In genomic region chr6:95815389-95816056, GRCh38 we compare ENCODE assay signal across 1 cellular context.
TF ChIP-seq lines count a peak whose summit lies in the region.

No MANE protein-coding gene starts in this region.

TF ChIP-seq in HepG2, 621 proteins besides CTCF, POLR2A, EP300 and RAD21 (continued from another document and continues in another):
- no peak for TF ChIP-seq CBX2 (IDR thresholded peaks at IDR 0.05; ENCODE audit: low read depth, low read length)
- 0 out of 2 replicates have a peak, but pooled peaks have one; percentile 52 for TF ChIP-seq CBX2 (CRISPR knock-in tag; IDR thresholded peaks at IDR 0.05; ENCODE audit: low read depth)
- TF ChIP-seq ELF1 (CRISPR knock-in tag; IDR thresholded peaks at IDR 0.05): peak; percentile 66
- peak; percentile 60; the same call in 1 of the 2 replicates for TF ChIP-seq YEATS4 (CRISPR knock-in tag; IDR thresholded peaks at IDR 0.05; ENCODE audit: borderline replicate concordance)
- peak; percentile 75 for TF ChIP-seq ATF7-NPFF (CRISPR knock-in tag; IDR thresholded peaks at IDR 0.05; ENCODE audit: low read depth)
- 0 out of 2 replicates have a peak, but pooled peaks have one; percentile 39 for TF ChIP-seq ZNF678 (CRISPR knock-in tag; IDR thresholded peaks at IDR 0.05)
- peak; percentile 84 for TF ChIP-seq TFE3 (CRISPR knock-in tag; IDR thresholded peaks at IDR 0.05)
- no peak for TF ChIP-seq ZNF44 (CRISPR knock-in tag; IDR thresholded peaks at IDR 0.05)
- TF ChIP-seq MNT (IDR thresholded peaks at IDR 0.05): peak; percentile 35; the same call in 1 of the 2 replicates
- peak; percentile 91 for TF ChIP-seq HDAC1 (CRISPR knock-in tag; IDR thresholded peaks at IDR 0.05)
- TF ChIP-seq ZNF567 (CRISPR knock-in tag; IDR thresholded peaks at IDR 0.05; ENCODE audit: borderline replicate concordance): no peak
- peak; percentile 68; the same call in 1 of the 2 replicates for TF ChIP-seq TMF1 (CRISPR knock-in tag; IDR thresholded peaks at IDR 0.05; ENCODE audit: low read depth)
- peak; percentile 43; the same call in 1 of the 2 replicates for TF ChIP-seq ZBTB21 (CRISPR knock-in tag; IDR thresholded peaks at IDR 0.05)
- TF ChIP-seq HMG20A (CRISPR knock-in tag; IDR thresholded peaks at IDR 0.05; ENCODE audit: borderline replicate concordance): peak; percentile 99
- TF ChIP-seq TBP (CRISPR knock-in tag; IDR thresholded peaks at IDR 0.05): no peak
- TF ChIP-seq ZNF629 (CRISPR knock-in tag; conservative IDR thresholded peaks at IDR 0.05): peak; percentile 74
- peak in 1 of 2 experiments; percentile 78; a peak in 1 of 4 replicates for TF ChIP-seq KLF16 (CRISPR knock-in tag; IDR thresholded peaks at IDR 0.05)
- no peak for TF ChIP-seq ZC3H4 (CRISPR knock-in tag; IDR thresholded peaks at IDR 0.05; ENCODE audit: borderline replicate concordance)
- peak; percentile 89 for TF ChIP-seq GFI1 (CRISPR knock-in tag; IDR thresholded peaks at IDR 0.05; ENCODE audit: borderline replicate concordance)
- peak; percentile 93 for TF ChIP-seq FOSL2 (CRISPR knock-in tag; IDR thresholded peaks at IDR 0.05)
- TF ChIP-seq TOPORS (CRISPR knock-in tag; IDR thresholded peaks at IDR 0.05): peak; percentile 72; the same call in 1 of the 2 replicates
- peak; percentile 92 for TF ChIP-seq FOXK1 (CRISPR knock-in tag; IDR thresholded peaks at IDR 0.05; ENCODE audit: borderline replicate concordance, low read depth)
- peak; percentile 97 for TF ChIP-seq PPARG (CRISPR knock-in tag; conservative IDR thresholded peaks at IDR 0.05)
- 0 out of 2 replicates have a peak, but pooled peaks have one; percentile 36 for TF ChIP-seq KMT2A (CRISPR knock-in tag; IDR thresholded peaks at IDR 0.05)
- TF ChIP-seq DNMT3B (CRISPR knock-in tag; conservative IDR thresholded peaks at IDR 0.05): peak; percentile 84; the same call in 1 of the 2 replicates
- TF ChIP-seq ZNF468 (CRISPR knock-in tag; IDR thresholded peaks at IDR 0.05): no peak
- TF ChIP-seq SALL2 (CRISPR knock-in tag; IDR thresholded peaks at IDR 0.05): 0 out of 2 replicates have a peak, but pooled peaks have one; percentile 37
- no peak for TF ChIP-seq ZNF552 (CRISPR knock-in tag; IDR thresholded peaks at IDR 0.05; ENCODE audit: borderline replicate concordance)
- TF ChIP-seq ZNF670 (CRISPR knock-in tag; IDR thresholded peaks at IDR 0.05; ENCODE audit: borderline replicate concordance): peak; percentile 67; the same call in 1 of the 2 replicates
- peak; percentile 79 for TF ChIP-seq PHF21A (CRISPR knock-in tag; IDR thresholded peaks at IDR 0.05)
- TF ChIP-seq SMARCC2 (IDR thresholded peaks at IDR 0.05): no peak
- peak; percentile 85 for TF ChIP-seq MXD4 (CRISPR knock-in tag; IDR thresholded peaks at IDR 0.05)
- TF ChIP-seq NONO (IDR thresholded peaks at IDR 0.05): no peak
- TF ChIP-seq NONO (CRISPR knock-in tag; conservative IDR thresholded peaks at IDR 0.05): peak; percentile 78
- peak; percentile 47; the same call in 1 of the 2 replicates for TF ChIP-seq ZNF562 (CRISPR knock-in tag; IDR thresholded peaks at IDR 0.05; ENCODE audit: borderline replicate concordance)
- peak; percentile 82; the same call in 1 of the 2 replicates for TF ChIP-seq ZNF441 (CRISPR knock-in tag; IDR thresholded peaks at IDR 0.05; ENCODE audit: borderline replicate concordance)
- peak; percentile 93; the same call in 1 of the 2 replicates for TF ChIP-seq FOXJ3 (CRISPR knock-in tag; IDR thresholded peaks at IDR 0.05; ENCODE audit: borderline replicate concordance)
- TF ChIP-seq ZMYM4 (CRISPR knock-in tag; IDR thresholded peaks at IDR 0.05): peak; percentile 100
- peak; percentile 100 for TF ChIP-seq HOMEZ (CRISPR knock-in tag; IDR thresholded peaks at IDR 0.05; ENCODE audit: low read depth)
- peak; percentile 41; the same call in 1 of the 2 replicates for TF ChIP-seq STAG1 (CRISPR knock-in tag; IDR thresholded peaks at IDR 0.05)
- TF ChIP-seq ATF2 (CRISPR knock-in tag; IDR thresholded peaks at IDR 0.05): peak; percentile 90
- peak; percentile 71 for TF ChIP-seq ZNF589 (CRISPR knock-in tag; conservative IDR thresholded peaks at IDR 0.05)
- TF ChIP-seq SATB2 (CRISPR knock-in tag; IDR thresholded peaks at IDR 0.05): peak; percentile 62; the same call in 1 of the 2 replicates
- no peak; the same call in 1 of the 2 replicates for TF ChIP-seq TP53 (CRISPR knock-in tag; conservative IDR thresholded peaks at IDR 0.05)
- TF ChIP-seq GRHL1 (CRISPR knock-in tag; conservative IDR thresholded peaks at IDR 0.05): no peak
- TF ChIP-seq MBD4 (IDR thresholded peaks at IDR 0.05; ENCODE audit: borderline replicate concordance, low read length): peak; percentile 78; the same call in 1 of the 2 replicates
- TF ChIP-seq HOXD1 (CRISPR knock-in tag; IDR thresholded peaks at IDR 0.05): 0 out of 2 replicates have a peak, but pooled peaks have one; percentile 63
- peak; percentile 89 for TF ChIP-seq TBX2 (CRISPR knock-in tag; IDR thresholded peaks at IDR 0.05; ENCODE audit: borderline replicate concordance)
- no peak for TF ChIP-seq ZNF10 (CRISPR knock-in tag; IDR thresholded peaks at IDR 0.05; ENCODE audit: borderline replicate concordance, low read depth)
- peak; percentile 96 for TF ChIP-seq MED13 (CRISPR knock-in tag; IDR thresholded peaks at IDR 0.05)
- 0 out of 2 replicates have a peak, but pooled peaks have one; percentile 24 for TF ChIP-seq ADNP (CRISPR knock-in tag; IDR thresholded peaks at IDR 0.05)
- peak; percentile 92 for TF ChIP-seq REPIN1 (CRISPR knock-in tag; IDR thresholded peaks at IDR 0.05; ENCODE audit: borderline replicate concordance, low read depth)
- peak; percentile 76 for TF ChIP-seq ARID3A (IDR thresholded peaks at IDR 0.05; ENCODE audit: low read depth, low read length)
- peak; percentile 90 for TF ChIP-seq ZNF124 (CRISPR knock-in tag; IDR thresholded peaks at IDR 0.05)
- no peak for TF ChIP-seq ATAD3A (CRISPR knock-in tag; IDR thresholded peaks at IDR 0.05)
- no peak for TF ChIP-seq USF2 (IDR thresholded peaks at IDR 0.05; ENCODE audit: low read depth, low read length)
- no peak for TF ChIP-seq USF2 (CRISPR knock-in tag; IDR thresholded peaks at IDR 0.05; ENCODE audit: borderline replicate concordance)
- TF ChIP-seq XRCC5 (optimal IDR thresholded peaks at IDR 0.05; ENCODE audit: low read length): no peak
- TF ChIP-seq ZBTB39 (CRISPR knock-in tag; IDR thresholded peaks at IDR 0.05): peak; percentile 67; the same call in 1 of the 2 replicates
- TF ChIP-seq KDM2A (CRISPR knock-in tag; IDR thresholded peaks at IDR 0.05; ENCODE audit: borderline replicate concordance, low read depth): 0 out of 2 replicates have a peak, but pooled peaks have one; percentile 35
- TF ChIP-seq KMT2B (CRISPR knock-in tag; IDR thresholded peaks at IDR 0.05): peak; percentile 72
- peak; percentile 85 for TF ChIP-seq KAT8 (CRISPR knock-in tag; IDR thresholded peaks at IDR 0.05)
- TF ChIP-seq WIZ (CRISPR knock-in tag; IDR thresholded peaks at IDR 0.05): peak; percentile 92
